In genomic region chr19:43245848-43246247, GRCh38 we compare ENCODE assay signal across 4 cellular contexts. TPM values are rescaled to one million over a fixed set of nuclear protein-coding genes. Genes with fewer than 3 reads are reported as not detected.
"Had no signal": no experiment of that assay in that cellular context is flagged by ENCODE, and none has a peak within 500 bp of the region (broad histone marks: within the 10 kb centered on the region; RNA-seq: fewer than 3 reads in every experiment).

No MANE protein-coding gene starts in this region.

RNA-seq across cellular contexts. Expression of gene PSG9, which starts 23.5 kb away (rescaled TPM):
- total RNA-seq: GM23338, H1, H7, H9 had no signal
- polyA plus RNA-seq: GM23338, H1 had no signal

RNA-seq across cellular contexts. Expression of gene PSG4, which starts 40.4 kb away (rescaled TPM):
- total RNA-seq: GM23338, H1, H7, H9 had no signal
- polyA plus RNA-seq: H1 had no signal

RNA-seq across cellular contexts. Expression of gene PSG5, which starts 59.5 kb away (rescaled TPM):
- total RNA-seq: GM23338, H1, H7, H9 had no signal
- polyA plus RNA-seq: H1 had no signal
